Comparison of ENCODE assay signal across 1 cellular context in genomic region chr5:176369934-176370711, GRCh38.
A peak's percentile ranks its signal among the peaks of the same experiment; 100 is the strongest.
TF ChIP-seq lines count a peak whose summit lies in the region.

No MANE protein-coding gene starts in this region.

TF ChIP-seq in K562, 482 proteins besides CTCF, POLR2A, EP300 and RAD21:
- no peak for TF ChIP-seq CREB1 (IDR thresholded peaks at IDR 0.05)
- TF ChIP-seq CREB1 (CRISPR knock-in tag; IDR thresholded peaks at IDR 0.05), result 0 out of 2 replicates have a peak, but pooled peaks have one; percentile 16
- no peak for TF ChIP-seq RFX1 (IDR thresholded peaks at IDR 0.05)
